In the genomic region with DNA sequence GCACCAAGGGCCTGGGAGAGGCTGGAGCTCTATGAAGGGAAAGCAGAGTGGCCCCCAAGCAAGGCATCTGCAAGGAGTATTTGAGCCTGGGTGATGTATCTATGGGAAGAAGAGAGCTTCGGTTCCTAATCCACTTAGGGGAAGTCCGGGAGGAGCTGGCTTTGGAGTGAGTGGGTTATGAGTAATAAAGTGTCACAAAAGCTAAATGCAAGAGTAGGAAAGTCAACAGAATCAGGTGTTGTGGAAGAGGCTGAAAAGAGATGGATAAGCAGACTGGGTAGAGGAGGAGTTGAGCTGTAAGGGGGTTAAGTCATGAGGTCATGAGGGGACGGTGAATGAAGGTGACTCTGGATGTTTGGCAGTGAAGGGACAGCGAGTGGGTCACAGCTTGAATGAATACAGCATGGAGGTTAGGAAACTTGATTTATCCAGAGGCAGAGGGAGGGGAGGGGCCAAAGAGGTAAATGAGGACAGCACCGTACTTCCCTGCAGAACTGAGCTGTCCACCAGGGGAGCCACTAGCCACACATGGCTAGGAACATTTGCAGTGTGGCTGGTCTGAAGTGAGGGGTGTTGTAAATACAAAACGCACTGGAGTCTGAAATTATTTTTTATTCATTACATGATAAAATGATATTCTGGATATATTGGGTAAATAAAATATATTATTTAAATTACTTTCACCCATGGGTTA, we compare ENCODE assay signal across 8 cellular contexts.
DNase-seq lines count a peak whose midpoint lies in the region; ATAC-seq, FAIRE-seq and TF ChIP-seq lines count a peak whose summit lies in the region.

No MANE protein-coding gene starts in this region.

- H3K4ac ChIP-seq in IMR-90 (ENCODE audit: low read depth, low read length), result no peak overlapping the region

- RAD21 ChIA-PET in GM12878 (lab: Charles Lee; ENCODE audit: unreplicated experiment), result no interaction called here

- H2AFZ ChIP-seq in IMR-90 (replicated peaks; ENCODE audit: low read length, poor library complexity) (no peak overlapping the region), GM12878 (ENCODE audit: control insufficient read depth, low read depth, low read length) (no peak overlapping the region)

- WGBS in IMR-90 (ENCODE audit: extremely low coverage in 2 of 2, insufficient read length in 1 of 2), 2 experiments, result 33% methylated on average over 1 of the region's 6 CpGs; no CpG with 5 or more reads in 1 of the 2 experiments
- WGBS in GM12878 (ENCODE audit: insufficient coverage, insufficient replicate concordance, low lambda C conversion rate, missing lambda C conversion rate), result 52% methylated on average over 6 of the region's 6 CpGs
- WGBS in tibial nerve, 2 donors, result 62 to 67% methylated on average over 6 of the region's 6 CpGs

- H3K9me3 ChIP-seq in IMR-90 (ENCODE audit: control insufficient read depth, insufficient read depth, low read length), result peaks cover 4% of the 10 kb centered on the region; the same call in 1 of the 2 replicates
- H3K9me3 ChIP-seq in GM12878 (replicated peaks; ENCODE audit: control insufficient read depth, insufficient read depth, low read length), result no peaks in the 10 kb centered on the region; the same call in 2 of the 3 replicates
- peaks cover 0 to 4% (median 0%) of the 10 kb centered on the region in 4 donors for H3K9me3 ChIP-seq in tibial nerve

- dilution Hi-C loops in IMR-90 (cut with HindIII; ENCODE audit: low sequenced_read_pairs, unreplicated experiment), result no loop called here

- H3K4me3 ChIP-seq in BJ (ENCODE audit: low read depth, low read length) (no peak overlapping the region), IMR-90 (ENCODE audit: insufficient read depth, low read depth, low read length) (no peak overlapping the region), GM12878 (no peak overlapping the region), tibial nerve (no peak overlapping the region)

- POLR2A ChIA-PET in BJ (lab: Charles Lee), result no interaction called here
- POLR2A ChIA-PET in IMR-90 (lab: Charles Lee; ENCODE audit: unreplicated experiment), result no interaction called here
- POLR2A ChIA-PET in GM12878 (lab: Charles Lee), result no interaction called here

- H4K5ac ChIP-seq in IMR-90 (ENCODE audit: low read depth, low read length), result no peak overlapping the region

- H3K4me2 ChIP-seq in IMR-90 (ENCODE audit: low read depth, low read length) (no peak overlapping the region), GM12878 (ENCODE audit: control insufficient read depth, insufficient read depth) (no peak overlapping the region)

- TF ChIP-seq POLR2A in IMR-90 (IDR thresholded peaks at IDR 0.05; ENCODE audit: low read depth, low read length) (no peak), GM12878 (IDR thresholded peaks at IDR 0.05; ENCODE audit: low read depth, low read length) (no peak), tibial nerve (IDR thresholded peaks at IDR 0.05) (no peak), GM12891 (IDR thresholded peaks at IDR 0.05; ENCODE audit: low read depth, low read length) (no peak)

- no peak overlapping the region for H3K56ac ChIP-seq in IMR-90 (ENCODE audit: extremely low read depth, insufficient read depth, low read length)

- no peak overlapping the region for H2AK9ac ChIP-seq in IMR-90 (replicated peaks; ENCODE audit: low read depth, low read length, poor library complexity)

- no peak overlapping the region for H3K27ac ChIP-seq in IMR-90 (ENCODE audit: insufficient read depth, low read length)
- H3K27ac ChIP-seq in GM12878 (ENCODE audit: control insufficient read depth, insufficient read depth), result no peak overlapping the region
- H3K27ac ChIP-seq in tibial nerve, result no peak overlapping the region

- H2AK5ac ChIP-seq in IMR-90 (ENCODE audit: low read depth, low read length), result no peak overlapping the region

- DNase-seq in BJ (ENCODE audit: low read depth) (no peak), IMR-90 (peak; percentile 21), GM12878 (ENCODE audit: low read depth, low spot score) (no peak), left kidney (ENCODE audit: low read depth, low spot score) (peak; percentile 71), tibial nerve (ENCODE audit: low spot score in 2 of 2) (no peak), midbrain (lab: John Stamatoyannopoulos, UW) (no peak), GM12891 (ENCODE audit: insufficient read length, low spot score) (no peak)

- no peak overlapping the region for H3K23ac ChIP-seq in IMR-90 (ENCODE audit: low read depth, low read length)

- TF ChIP-seq EP300 in GM12878 (IDR thresholded peaks at IDR 0.05; ENCODE audit: borderline replicate concordance in 1 of 2, control insufficient read depth in 1 of 2, low read depth in 2 of 2, low read length in 2 of 2) (no peak), tibial nerve (IDR thresholded peaks at IDR 0.05) (no peak)

- TF ChIP-seq CTCF in BJ (IDR thresholded peaks at IDR 0.05; ENCODE audit: insufficient read depth, low read depth, low read length) (peak; percentile 52), IMR-90 (conservative IDR thresholded peaks at IDR 0.05; ENCODE audit: low read depth, low read length) (peak; percentile 36), GM12878 (IDR thresholded peaks at IDR 0.05 in 2 of 3, conservative IDR thresholded peaks at IDR 0.05 in 1 of 3; ENCODE audit: control insufficient read depth in 2 of 3, extremely low read depth in 1 of 3, insufficient read depth in 1 of 3, low read depth in 3 of 3, low read length in 3 of 3) (peak; percentile 13 to 36 (median 22); a peak in 3 of 6 replicates), tibial nerve (IDR thresholded peaks at IDR 0.05) (no peak)

- no peak overlapping the region for H2BK5ac ChIP-seq in IMR-90 (ENCODE audit: low read depth, low read length, poor library complexity, severe bottlenecking)

- BruUV-seq in IMR-90 (replicated peaks; lab: Mats Ljungman, UMichigan) (no TSS peak), GM12878 (replicated peaks; lab: Mats Ljungman, UMichigan) (no TSS peak)

- SMC1A ChIA-PET in GM12878 (lab: Charles Lee; ENCODE audit: uncharacterized antibody, unreplicated experiment), result no interaction called here

- H3K36me3 ChIP-seq in BJ (ENCODE audit: control insufficient read depth, insufficient read depth, low read length) (no peaks in the 10 kb centered on the region), IMR-90 (ENCODE audit: control insufficient read depth, insufficient read depth, low read length) (no peaks in the 10 kb centered on the region), GM12878 (ENCODE audit: control insufficient read depth in 2 of 2, insufficient read depth in 2 of 2, low read length in 1 of 2) (no peaks in the 10 kb centered on the region), tibial nerve (no peaks in the 10 kb centered on the region)

- no peaks in the 10 kb centered on the region for H3K79me2 ChIP-seq in GM12878 (ENCODE audit: control insufficient read depth, insufficient read depth, low read length)

- peaks cover 3% of the 10 kb centered on the region for H3K27me3 ChIP-seq in BJ (ENCODE audit: control insufficient read depth, insufficient read depth, low read length)
- H3K27me3 ChIP-seq in IMR-90 (ENCODE audit: control insufficient read depth, insufficient read depth, low read length), result peaks cover 38% of the 10 kb centered on the region
- H3K27me3 ChIP-seq in GM12878 (replicated peaks in 1 of 2; ENCODE audit: control insufficient read depth in 2 of 2, insufficient read depth in 2 of 2, low read length in 1 of 2), result no peaks in the 10 kb centered on the region; a peak in 1 of 4 replicates
- H3K27me3 ChIP-seq in tibial nerve, result no peaks in the 10 kb centered on the region

- H3K14ac ChIP-seq in IMR-90 (replicated peaks; ENCODE audit: low read depth, low read length), result no peak overlapping the region

- H3K4me1 ChIP-seq in IMR-90 (ENCODE audit: control insufficient read depth, insufficient read depth, low read length) (no peaks in the 10 kb centered on the region), GM12878 (ENCODE audit: control insufficient read depth, insufficient read depth, low read length) (no peaks in the 10 kb centered on the region), tibial nerve (no peaks in the 10 kb centered on the region)

- H3K9ac ChIP-seq in IMR-90 (ENCODE audit: low read depth, low read length) (no peak overlapping the region), GM12878 (ENCODE audit: control insufficient read depth, insufficient read depth, low read length) (no peak overlapping the region)

- CTCF ChIA-PET in BJ (lab: Yijun Ruan, JAX), result interaction anchor here (0.7 to 1.5 kb wide), 5 partner anchors 9 to 47 kb away, joined by 3 to 4 read pairs (median 3); no protein-coding TSS in a partner anchor
- CTCF ChIA-PET in IMR-90 (lab: Yijun Ruan, JAX), result interaction anchor here (1.1 kb wide), 1 partner anchor 19 kb away, joined by 3 read pairs; no protein-coding TSS in a partner anchor
- CTCF ChIA-PET in GM12878 (lab: Yijun Ruan, JAX), result interaction anchor here (1.5 kb wide), 1 partner anchor 12 kb away, joined by 4 read pairs; no protein-coding TSS in a partner anchor

- in situ Hi-C loops in IMR-90 (cut with MboI; ENCODE audit: low sequenced_read_pairs), result no loop called here
- in situ Hi-C loops in GM12878 (cut with MboI), result no loop called here

- H3K18ac ChIP-seq in IMR-90 (ENCODE audit: low read depth, low read length), result no peak overlapping the region

- H4K91ac ChIP-seq in IMR-90 (ENCODE audit: insufficient read depth, low read depth, low read length), result no peak overlapping the region

- no peak overlapping the region for H4K8ac ChIP-seq in IMR-90 (ENCODE audit: low read depth in 2 of 2, low read length in 2 of 2)

- FAIRE-seq in GM12878 (lab: Jason Lieb, UNC), result no peak
- no peak for FAIRE-seq in GM12891 (lab: Jason Lieb, UNC)

- H3K79me1 ChIP-seq in IMR-90 (ENCODE audit: low read depth in 1 of 2, low read length in 2 of 2), result no peaks in the 10 kb centered on the region

- TF ChIP-seq RAD21 in IMR-90 (IDR thresholded peaks at IDR 0.05; ENCODE audit: low read length), result peak; percentile 40
- TF ChIP-seq RAD21 in GM12878 (IDR thresholded peaks at IDR 0.05; ENCODE audit: insufficient read depth, low read depth, low read length), result no peak

- ATAC-seq in IMR-90 (ENCODE audit: low read depth), result peak; percentile 70
- peak; percentile 66; the same call in 2 of the 3 replicates for ATAC-seq in GM12878
- ATAC-seq in HG02840 (IDR thresholded peaks at IDR 0.05; ENCODE audit: low FRiP score, unreplicated experiment), result no peak

- intact Hi-C loops in IMR-90 (cut with micrococcal nuclease), result no loop called here
- intact Hi-C loops in GM12878 (cut with micrococcal nuclease; ENCODE audit: unreplicated experiment), result no loop called here

- H2BK20ac ChIP-seq in IMR-90 (ENCODE audit: low read depth, low read length), result no peak overlapping the region

- H2BK15ac ChIP-seq in IMR-90 (ENCODE audit: low read depth, low read length), result no peak overlapping the region

- H3K9me1 ChIP-seq in IMR-90 (ENCODE audit: insufficient read depth, low read length), result no peaks in the 10 kb centered on the region

- H2BK120ac ChIP-seq in IMR-90 (ENCODE audit: low read depth, low read length), result no peak overlapping the region

- H4K20me1 ChIP-seq in IMR-90 (ENCODE audit: insufficient read depth, low read length) (no peaks in the 10 kb centered on the region; the same call in 1 of the 2 replicates), GM12878 (ENCODE audit: control insufficient read depth, insufficient read depth) (no peaks in the 10 kb centered on the region)

TF ChIP-seq in IMR-90, 13 proteins besides CTCF, POLR2A, EP300 and RAD21 (continues in another document):
- no peak for TF ChIP-seq RFX5 (IDR thresholded peaks at IDR 0.05; ENCODE audit: low read depth, low read length)

TF ChIP-seq in GM12891, 5 proteins besides CTCF, POLR2A, EP300 and RAD21 (continues in another document):
- TF ChIP-seq POLR2AphosphoS5 (IDR thresholded peaks at IDR 0.05; ENCODE audit: low read depth, low read length) (no peak), PAX5 (IDR thresholded peaks at IDR 0.05; ENCODE audit: insufficient read depth, low read length, severe bottlenecking) (no peak)

Comparison
In these comparisons a context has a peak if more than half of its experiments do, and no peak if none do; other contexts are left out.
1. DNase-seq: peak in IMR-90 (single experiment) and left kidney (single experiment); none in BJ (single experiment), GM12878 (single experiment), tibial nerve (0 of 2), midbrain (single experiment) and GM12891 (single experiment).
2. CTCF ChIP-seq: peak in BJ (single experiment), IMR-90 (single experiment) and GM12878 (3 of 3); none in tibial nerve (0 of 5).